8 cellular contexts compared by ENCODE assay signal in genomic region chr4:4386296-4386735, GRCh38. TPM values are rescaled to one million over a fixed set of nuclear protein-coding genes. Genes with fewer than 3 reads are reported as not detected.
DNase-seq lines count a peak whose midpoint lies in the region; ATAC-seq and TF ChIP-seq lines count a peak whose summit lies in the region.

No MANE protein-coding gene starts in this region.

- H3K27me3 Mint-ChIP-seq in activated naive CD4-positive, alpha-beta T cell treated with anti-CD3 and anti-CD28 coated beads, Interleukin-2, amount 10 ng/mL, durations not matched to agents 7 days and 5 days: peaks cover 91% of the 10 kb centered on the region
- H3K27me3 Mint-ChIP-seq in stimulated activated memory B cell treated with anti-CD40 and anti-IgM and Interleukin-4, amounts not matched to agents 10 μg/mL and 1 μg/mL and 100 μg/mL, for 72 hours: peaks cover 85% of the 10 kb centered on the region

- TF ChIP-seq CTCF in BE2C (IDR thresholded peaks at IDR 0.05; ENCODE audit: low read depth, low read length) (no peak), PC-9 (conservative IDR thresholded peaks at IDR 0.05) (no peak)

- H3K27ac ChIP-seq in PC-9: no peak overlapping the region

- CTCF ChIA-PET in activated naive CD4-positive, alpha-beta T cell treated with anti-CD3 and anti-CD28 coated beads, Interleukin-2, amount 10 ng/mL, durations not matched to agents 7 days and 5 days (lab: Charles Lee): no interaction called here
- CTCF ChIA-PET in PC-9 (lab: Charles Lee): no interaction called here

- no peak for ATAC-seq in stimulated activated memory B cell treated with anti-CD40 and anti-IgM and Interleukin-4, amounts not matched to agents 10 μg/mL and 1 μg/mL and 100 μg/mL, for 72 hours
- no peak for ATAC-seq in GM21390 (IDR thresholded peaks at IDR 0.05; ENCODE audit: unreplicated experiment)

- no peaks in the 10 kb centered on the region for H3K9me3 ChIP-seq in BE2C
- no peaks in the 10 kb centered on the region for H3K9me3 ChIP-seq in PC-9 (ENCODE audit: insufficient read depth, low read depth)

- H3K4me1 Mint-ChIP-seq in activated naive CD4-positive, alpha-beta T cell treated with anti-CD3 and anti-CD28 coated beads, Interleukin-2, amount 10 ng/mL, durations not matched to agents 7 days and 5 days: peaks cover 17% of the 10 kb centered on the region
- H3K4me1 Mint-ChIP-seq in stimulated activated memory B cell treated with anti-CD40 and anti-IgM and Interleukin-4, amounts not matched to agents 10 μg/mL and 1 μg/mL and 100 μg/mL, for 72 hours: peaks cover 17% of the 10 kb centered on the region

- no TSS peak for BruUV-seq in PC-9 (replicated peaks; lab: Mats Ljungman, UMichigan)

- no peaks in the 10 kb centered on the region for H3K9me2 ChIP-seq in PC-9 (ENCODE audit: insufficient read depth)

- H3K36me3 ChIP-seq in BE2C (peaks cover 16% of the 10 kb centered on the region), PC-9 (ENCODE audit: low read depth) (no peaks in the 10 kb centered on the region)

- no peaks in the 10 kb centered on the region for H4K20me1 ChIP-seq in PC-9 (ENCODE audit: insufficient read depth)

- H2AFZ ChIP-seq in PC-9: no peak overlapping the region

- H3K9me3 Mint-ChIP-seq in activated naive CD4-positive, alpha-beta T cell treated with anti-CD3 and anti-CD28 coated beads, Interleukin-2, amount 10 ng/mL, durations not matched to agents 7 days and 5 days: no peaks in the 10 kb centered on the region
- H3K9me3 Mint-ChIP-seq in stimulated activated memory B cell treated with anti-CD40 and anti-IgM and Interleukin-4, amounts not matched to agents 10 μg/mL and 1 μg/mL and 100 μg/mL, for 72 hours: no peaks in the 10 kb centered on the region

- DNase-seq in BE2C: peak; percentile 75
- peak; percentile 14 for DNase-seq in NCI-H128 (lab: John Stamatoyannopoulos, UW; ENCODE audit: unreplicated experiment)
- DNase-seq in activated naive CD4-positive, alpha-beta T cell treated with anti-CD3 and anti-CD28 coated beads, Interleukin-2, amount 10 ng/mL, durations not matched to agents 7 days and 5 days: peak; percentile 64
- peak; percentile 66 for DNase-seq in iPS-NIHi11 (ENCODE audit: low spot score)
- DNase-seq in PC-9: no peak
- no peak for DNase-seq in epidermal melanocyte (ENCODE audit: insufficient read length, low spot score)

- H3K4me2 ChIP-seq in PC-9: no peak overlapping the region

- no peaks in the 10 kb centered on the region for H3K79me2 ChIP-seq in PC-9 (ENCODE audit: low read depth)

- H3K4me3 ChIP-seq in BE2C (ENCODE audit: low read depth, low read length) (peak overlapping the region; percentile 70), PC-9 (no peak overlapping the region)

- intact Hi-C loops in PC-9 (cut with micrococcal nuclease; ENCODE audit: unreplicated experiment): no loop called here

- H3F3A ChIP-seq in PC-9 (ENCODE audit: insufficient read depth, low read depth): no peaks in the 10 kb centered on the region

- no peaks in the 10 kb centered on the region for H3K36me3 Mint-ChIP-seq in activated naive CD4-positive, alpha-beta T cell treated with anti-CD3 and anti-CD28 coated beads, Interleukin-2, amount 10 ng/mL, durations not matched to agents 7 days and 5 days
- no peaks in the 10 kb centered on the region for H3K36me3 Mint-ChIP-seq in stimulated activated memory B cell treated with anti-CD40 and anti-IgM and Interleukin-4, amounts not matched to agents 10 μg/mL and 1 μg/mL and 100 μg/mL, for 72 hours

- H3K27me3 ChIP-seq in BE2C: no peaks in the 10 kb centered on the region
- H3K27me3 ChIP-seq in PC-9 (ENCODE audit: insufficient read depth, low read depth): peaks cover 27% of the 10 kb centered on the region

- POLR2A ChIA-PET in PC-9 (lab: Charles Lee; ENCODE audit: unreplicated experiment): no interaction called here

- H3K4me3 Mint-ChIP-seq in activated naive CD4-positive, alpha-beta T cell treated with anti-CD3 and anti-CD28 coated beads, Interleukin-2, amount 10 ng/mL, durations not matched to agents 7 days and 5 days: peak overlapping the region; percentile 79
- H3K4me3 Mint-ChIP-seq in stimulated activated memory B cell treated with anti-CD40 and anti-IgM and Interleukin-4, amounts not matched to agents 10 μg/mL and 1 μg/mL and 100 μg/mL, for 72 hours: peak overlapping the region; percentile 64

- H3K4me1 ChIP-seq in BE2C (peaks cover 12% of the 10 kb centered on the region), PC-9 (replicated peaks; ENCODE audit: insufficient read depth) (no peaks in the 10 kb centered on the region)

- H3K27ac Mint-ChIP-seq in activated naive CD4-positive, alpha-beta T cell treated with anti-CD3 and anti-CD28 coated beads, Interleukin-2, amount 10 ng/mL, durations not matched to agents 7 days and 5 days: no peak overlapping the region
- no peak overlapping the region for H3K27ac Mint-ChIP-seq in stimulated activated memory B cell treated with anti-CD40 and anti-IgM and Interleukin-4, amounts not matched to agents 10 μg/mL and 1 μg/mL and 100 μg/mL, for 72 hours

RNA-seq across cellular contexts. Expression of gene NSG1, which starts 0.6 kb away (rescaled TPM):
- 49.2 TPM for polyA plus RNA-seq in BE2C (2012; ENCODE audit: insufficient read depth, insufficient read length, low read depth)
- total RNA-seq in PC-9 (2021): not detected in 2 replicates

Comparison
In these comparisons a context has a peak if more than half of its experiments do, and no peak if none do; other contexts are left out.
1. DNase-seq: peak in BE2C (single experiment), NCI-H128 (single experiment), activated naive CD4-positive, alpha-beta T cell treated with anti-CD3 and anti-CD28 coated beads, Interleukin-2, amount 10 ng/mL, durations not matched to agents 7 days and 5 days (single experiment) and iPS-NIHi11 (single experiment); none in PC-9 (0 of 2) and epidermal melanocyte (single experiment).